In genomic region chr16:30337964-30338357, GRCh38 we compare ENCODE assay signal across 12 cellular contexts. TPM values are rescaled to one million over a fixed set of nuclear protein-coding genes. Genes with fewer than 3 reads are reported as not detected.
"Had no signal": no experiment of that assay in that cellular context is flagged by ENCODE, and none has a peak within 500 bp of the region (broad histone marks: within the 10 kb centered on the region; RNA-seq: fewer than 3 reads in every experiment).

No MANE protein-coding gene starts in this region.

RNA-seq across cellular contexts. Expression of gene MYL11, which starts 36.6 kb away (rescaled TPM):
- total RNA-seq: heart right ventricle, left cardiac atrium, left lobe of liver, left ventricle myocardium superior, lower lobe of right lung, mammary epithelial cell, osteocyte, sciatic nerve, upper lobe of right lung had no signal
- polyA plus RNA-seq: keratinocyte; naive thymus-derived CD4-positive, alpha-beta T cell had no signal

RNA-seq across cellular contexts. Expression of gene SEPTIN1, which starts 44.4 kb away (rescaled TPM):
- total RNA-seq: hepatocyte had no signal
- polyA plus RNA-seq: keratinocyte had no signal
